In the genomic region with DNA sequence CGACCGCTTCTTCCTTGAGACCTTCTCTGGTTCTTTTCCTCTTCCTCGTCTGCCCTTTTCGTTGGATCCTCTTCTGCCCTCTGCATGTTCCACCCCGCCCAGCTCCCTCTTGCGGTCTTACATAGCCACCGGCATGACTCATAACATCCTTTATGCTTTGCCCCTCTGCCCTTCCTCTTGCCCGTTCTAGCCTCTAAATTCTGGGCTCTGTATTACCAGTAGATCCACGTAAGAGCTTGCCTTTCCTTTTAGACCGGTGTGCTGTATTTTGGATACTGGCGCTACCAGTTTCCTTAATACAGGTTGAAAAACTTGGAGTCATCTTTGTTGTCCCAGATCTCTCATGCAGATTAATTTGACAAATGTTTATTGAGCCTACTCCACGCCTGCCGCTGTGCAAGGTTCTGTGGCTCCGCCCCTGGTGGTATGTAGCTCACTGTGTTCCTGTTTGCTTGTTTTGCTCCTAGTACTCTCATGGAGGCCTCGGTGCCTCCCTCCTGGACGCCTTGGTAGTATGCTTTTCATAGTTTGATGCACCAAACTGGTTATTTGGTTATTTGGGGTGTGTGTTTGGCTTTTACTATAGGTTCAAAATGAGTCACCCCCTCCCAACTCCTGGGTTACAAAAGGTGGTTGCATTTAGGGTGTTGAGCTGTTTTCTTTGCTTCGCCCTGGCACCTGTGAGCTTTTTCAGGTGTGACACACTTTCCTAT, we compare ENCODE assay signal across 8 cellular contexts. TPM values are rescaled to one million over a fixed set of nuclear protein-coding genes. Genes with fewer than 3 reads are reported as not detected.
DNase-seq lines count a peak whose midpoint lies in the region; ATAC-seq, FAIRE-seq and TF ChIP-seq lines count a peak whose summit lies in the region.

No MANE protein-coding gene starts in this region.

- H3K4me1 ChIP-seq in right lobe of liver = peaks cover 0 to 17% (median 8%) of the 10 kb centered on the region in 4 donors

- intact Hi-C loops in right lobe of liver (cut with DNase I) = no loop called here

- H3K9me3 ChIP-seq in right lobe of liver = no peaks in the 10 kb centered on the region

- H3K4me3 ChIP-seq in right lobe of liver = peak overlapping the region; percentile 68 to 91 (median 83)

- peak; percentile 88 for FAIRE-seq in GM18507 (lab: Jason Lieb, UNC)

- H3K27me3 ChIP-seq in right lobe of liver = no peaks in the 10 kb centered on the region

- 10% methylated on average over 17 of the region's 17 CpGs for WGBS in right lobe of liver (ENCODE audit: insufficient coverage, low coverage, low lambda C conversion rate, missing lambda C conversion rate)

- TF ChIP-seq POLR2A in right lobe of liver (IDR thresholded peaks at IDR 0.05) = peak; percentile 75

- peak overlapping the region; percentile 84 to 93 (median 92) for H3K27ac ChIP-seq in right lobe of liver

- peaks cover 0 to 23% (median 10%) of the 10 kb centered on the region in 4 donors for H3K36me3 ChIP-seq in right lobe of liver

- ATAC-seq in HG03060 (IDR thresholded peaks at IDR 0.05; ENCODE audit: low read depth, unreplicated experiment) (peak; percentile 73), right lobe of liver (peak; percentile 66 to 79 (median 76))

- DNase-seq in 8988T (peak; percentile 65), GM18507 (ENCODE audit: extremely low spot score, insufficient read length, low read depth) (no peak), NCI-H446 (lab: John Stamatoyannopoulos, UW) (peak; percentile 52 to 63), dermis blood vessel endothelial cell (peak; percentile 89), right lobe of liver (peak; percentile 77 to 81 (median 80))
- peak; percentile 72 to 80 for DNase-seq in activated CD4-positive, alpha-beta T cell treated with anti-CD3 and anti-CD28 coated beads for 4 hours
- DNase-seq in stimulated activated CD4-positive, alpha-beta T cell treated with anti-CD3 and anti-CD28 coated beads, TNF-alpha, amount 100 ng/mL, for 4 hours (ENCODE audit: low read depth in 3 of 3) = peak in 2 of 3 experiments; percentile 53 to 68

- peak; percentile 42 to 60 (median 54) for TF ChIP-seq CTCF in right lobe of liver (IDR thresholded peaks at IDR 0.05)

RNA-seq across cellular contexts. Expression of a gene that starts 1.7 kb away (rescaled TPM):
- total RNA-seq in dermis blood vessel endothelial cell (110 and 146 TPM in 2 replicates), right lobe of liver (100 to 1,000 TPM in 2 of 6 experiments, 10 to 100 TPM in 4; 50.2 to 216 (median 64.9) TPM)

RNA-seq across cellular contexts. Expression of a gene that starts 24.3 kb away (rescaled TPM):
- total RNA-seq in dermis blood vessel endothelial cell (55.0 and 70.1 TPM in 2 replicates), right lobe of liver (10 to 100 TPM; 26.5 to 46.0 (median 32.0) TPM)
